Comparison of ENCODE assay signal across 18 cellular contexts in genomic region chr6:41699063-41699462, GRCh38. TPM values are rescaled to one million over a fixed set of nuclear protein-coding genes. Genes with fewer than 3 reads are reported as not detected.
A peak's percentile ranks its signal among the peaks of the same experiment; 100 is the strongest.
DNase-seq lines count a peak whose midpoint lies in the region; ATAC-seq and TF ChIP-seq lines count a peak whose summit lies in the region.
"Had no signal": no experiment of that assay in that cellular context is flagged by ENCODE, and none has a peak within 500 bp of the region (broad histone marks: within the 10 kb centered on the region; RNA-seq: fewer than 3 reads in every experiment).

No MANE protein-coding gene starts in this region.

- peak overlapping the region; percentile 72 for H3K27ac Mint-ChIP-seq in effector memory CD8-positive, alpha-beta T cell
- peak overlapping the region in 2 of 3 experiments; percentile 40 to 54 for H3K27ac Mint-ChIP-seq in nephron
- H3K27ac Mint-ChIP-seq: activated CD4-positive, alpha-beta memory T cell treated with anti-CD3 and anti-CD28 coated beads, Interleukin-2, amount 10 ng/mL, durations not matched to agents 7 days and 5 days had no signal

- intact Hi-C loops in left cardiac atrium (cut with DNase I) = no loop called here
- intact Hi-C loops in vagina (cut with DNase I) = no loop called here

- H3K27me3 Mint-ChIP-seq in effector memory CD8-positive, alpha-beta T cell = no peaks in the 10 kb centered on the region
- peaks cover 6% of the 10 kb centered on the region for H3K27me3 Mint-ChIP-seq in nephron (ENCODE audit: low read depth)
- H3K27me3 Mint-ChIP-seq: activated CD4-positive, alpha-beta memory T cell treated with anti-CD3 and anti-CD28 coated beads, Interleukin-2, amount 10 ng/mL, durations not matched to agents 7 days and 5 days had no signal

- H3K27ac ChIP-seq in right atrium auricular region (peak overlapping the region; percentile 9 to 47), vagina (peak overlapping the region; percentile 4)
- H3K27ac ChIP-seq: SK-N-MC had no signal

- H3K36me3 ChIP-seq in right atrium auricular region = no peaks in the 10 kb centered on the region
- H3K36me3 ChIP-seq in vagina = no peaks in the 10 kb centered on the region

- TF ChIP-seq POLR2A in vagina (IDR thresholded peaks at IDR 0.05) = no peak

- H3K9me3 Mint-ChIP-seq in effector memory CD8-positive, alpha-beta T cell = no peaks in the 10 kb centered on the region
- no peaks in the 10 kb centered on the region for H3K9me3 Mint-ChIP-seq in nephron
- H3K9me3 Mint-ChIP-seq: activated CD4-positive, alpha-beta memory T cell treated with anti-CD3 and anti-CD28 coated beads, Interleukin-2, amount 10 ng/mL, durations not matched to agents 7 days and 5 days; brain had no signal

- no peak overlapping the region for H3K4me3 Mint-ChIP-seq in effector memory CD8-positive, alpha-beta T cell
- H3K4me3 Mint-ChIP-seq in nephron = no peak overlapping the region
- H3K4me3 Mint-ChIP-seq: activated CD4-positive, alpha-beta memory T cell treated with anti-CD3 and anti-CD28 coated beads, Interleukin-2, amount 10 ng/mL, durations not matched to agents 7 days and 5 days; brain had no signal

- H3K4me1 ChIP-seq in right atrium auricular region (peaks cover 0 to 61% of the 10 kb centered on the region in 2 donors), vagina (no peaks in the 10 kb centered on the region)

- peaks cover 6% of the 10 kb centered on the region for H3K36me3 Mint-ChIP-seq in effector memory CD8-positive, alpha-beta T cell (ENCODE audit: insufficient read depth)
- H3K36me3 Mint-ChIP-seq in nephron (ENCODE audit: low read depth) = no peaks in the 10 kb centered on the region
- H3K36me3 Mint-ChIP-seq: brain had no signal

- TF ChIP-seq CTCF in right atrium auricular region (IDR thresholded peaks at IDR 0.05) (no peak), nephron (IDR thresholded peaks at IDR 0.05; ENCODE audit: unreplicated experiment in 3 of 3) (no peak), vagina (IDR thresholded peaks at IDR 0.05) (no peak)

- no peak overlapping the region for H3K4me3 ChIP-seq in right atrium auricular region
- no peak overlapping the region for H3K4me3 ChIP-seq in vagina
- H3K4me3 ChIP-seq: SK-N-MC had no signal

- ATAC-seq in left cardiac atrium (no peak), HG02588 (IDR thresholded peaks at IDR 0.05; ENCODE audit: unreplicated experiment) (no peak)
- no peak for ATAC-seq in effector memory CD8-positive, alpha-beta T cell (replicated peaks)

- peaks cover 20 to 24% of the 10 kb centered on the region in 2 donors for H3K4me1 Mint-ChIP-seq in effector memory CD8-positive, alpha-beta T cell (ENCODE audit: low read depth in 2 of 2)
- peaks cover 20% of the 10 kb centered on the region for H3K4me1 Mint-ChIP-seq in nephron
- H3K4me1 Mint-ChIP-seq: activated CD4-positive, alpha-beta memory T cell treated with anti-CD3 and anti-CD28 coated beads, Interleukin-2, amount 10 ng/mL, durations not matched to agents 7 days and 5 days had no signal

- DNase-seq in right atrium auricular region (ENCODE audit: low spot score) (no peak), left cardiac atrium (no peak), vagina (ENCODE audit: extremely low spot score in 2 of 2) (no peak), HT-29 (ENCODE audit: low spot score) (no peak), COLO668 (lab: John Stamatoyannopoulos, UW; ENCODE audit: unreplicated experiment) (no peak)
- no peak for DNase-seq in effector memory CD8-positive, alpha-beta T cell
- DNase-seq: activated CD4-positive, alpha-beta memory T cell treated with anti-CD3 and anti-CD28 coated beads, Interleukin-2, amount 10 ng/mL, durations not matched to agents 7 days and 5 days; activated gamma-delta T cell; Calu3; GDM1; NCI-H1105 treated with DMSO at 0.1 percent for 48 hours; NCI-H2227 treated with DMSO at 0.1 percent for 48 hours; stimulated activated CD4-positive, alpha-beta T cell treated with anti-CD3 and anti-CD28 coated beads, Interleukin-4, amount 100 ng/mL, for 1 hour had no signal

- no peaks in the 10 kb centered on the region for H3K27me3 ChIP-seq in right atrium auricular region
- no peaks in the 10 kb centered on the region for H3K27me3 ChIP-seq in vagina

- H3K9me3 ChIP-seq in right atrium auricular region (no peaks in the 10 kb centered on the region), vagina (no peaks in the 10 kb centered on the region)

RNA-seq across cellular contexts. Expression of gene TFEB, which starts 36.3 kb away (rescaled TPM):
- total RNA-seq in right atrium auricular region (10 to 100 TPM; 31.5 to 35.8 TPM), left cardiac atrium (10 to 100 TPM; 33.3 to 34.6 TPM), vagina (37.8 TPM)
- total RNA-seq in HT-29 (2014; rRNA removed; shearing (Covaris generic)) = 24.0 and 24.1 TPM in 2 replicates

RNA-seq across cellular contexts. Expression of gene PGC, which starts 48.1 kb away (rescaled TPM):
- total RNA-seq in right atrium auricular region = not detected
- total RNA-seq in left cardiac atrium = not detected
- total RNA-seq in vagina = 3.4 TPM
- 0.20 and 0.26 TPM in 2 replicates for total RNA-seq in HT-29 (2014; rRNA removed; shearing (Covaris generic))
- total RNA-seq: activated CD4-positive, alpha-beta memory T cell treated with anti-CD3 and anti-CD28 coated beads, Interleukin-2, amount 10 ng/mL, durations not matched to agents 7 days and 5 days; Calu3; myocyte had no signal
